ENCODE assay signal across 8 cellular contexts in the genomic region with DNA sequence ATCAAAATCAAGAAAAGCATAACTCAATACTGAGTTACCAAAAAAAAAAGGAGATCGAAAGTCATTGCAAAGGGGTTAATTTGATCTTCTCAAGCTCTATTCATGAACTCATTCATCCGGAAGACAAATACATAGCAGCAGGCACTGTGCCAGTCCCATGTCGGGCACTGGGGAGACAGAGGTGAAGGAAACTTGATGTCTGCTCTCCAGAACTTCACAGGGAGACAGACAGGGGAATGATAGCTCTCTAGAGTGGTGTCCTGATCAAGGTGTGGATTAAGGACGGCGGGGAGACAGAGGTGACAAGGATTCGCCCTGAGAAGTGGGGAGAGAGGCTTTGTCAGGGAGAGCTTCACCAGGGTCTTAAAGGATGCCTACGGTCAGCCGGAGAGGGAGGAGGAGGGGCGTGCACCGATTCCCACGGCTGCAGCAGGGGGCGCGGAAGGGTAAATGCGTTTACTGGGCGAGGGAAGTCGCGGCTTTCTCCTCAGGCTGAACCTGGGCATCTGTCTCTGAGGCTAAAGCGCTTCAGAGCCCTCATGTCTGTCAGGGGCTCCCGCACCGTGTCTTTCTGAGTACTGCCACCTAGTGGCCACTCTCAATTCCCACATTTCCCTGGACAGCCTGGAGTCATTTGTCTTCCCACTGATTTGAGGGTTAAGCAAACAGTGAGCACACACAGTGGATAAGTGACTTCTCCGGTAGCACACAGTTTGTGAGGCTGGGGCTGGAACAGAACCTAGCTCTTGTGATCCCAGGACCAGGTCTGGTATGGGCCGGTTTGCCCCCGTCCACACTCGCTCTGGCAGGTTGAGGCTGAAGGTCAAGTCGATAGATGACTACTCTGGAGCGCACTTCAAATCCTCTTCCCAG.
DNase-seq lines count a peak whose midpoint lies in the region; ATAC-seq and TF ChIP-seq lines count a peak whose summit lies in the region.

No MANE protein-coding gene starts in this region.

- no peaks in the 10 kb centered on the region for H4K20me1 ChIP-seq in Karpas-422 (ENCODE audit: insufficient read depth, low read depth, low read length)

- H3K36me3 ChIP-seq in Caco-2 (ENCODE audit: control insufficient read depth, insufficient read depth, low read length) (no peaks in the 10 kb centered on the region), Karpas-422 (ENCODE audit: insufficient read depth, low read length) (no peaks in the 10 kb centered on the region), Peyer's patch (no peaks in the 10 kb centered on the region), neuronal stem cell (replicated peaks in 1 of 2; ENCODE audit: control insufficient read depth in 2 of 2, insufficient read depth in 2 of 2, low read length in 2 of 2) (no peaks in the 10 kb centered on the region), stomach smooth muscle (ENCODE audit: control insufficient read depth in 2 of 2, insufficient read depth in 2 of 2, low read length in 2 of 2) (no peaks in the 10 kb centered on the region)

- H2BK15ac ChIP-seq in neuronal stem cell (ENCODE audit: low read length): no peak overlapping the region

- POLR2A ChIA-PET in Caco-2 (lab: Charles Lee): interaction anchor here (0.5 kb wide), 1 partner anchor 84 kb away, joined by 3 read pairs; no protein-coding TSS in a partner anchor

- peak overlapping the region; percentile 50 for H3K27ac Mint-ChIP-seq in Caco-2 (ENCODE audit: unreplicated experiment)

- peak overlapping the region; percentile 39 for H3K9ac ChIP-seq in Karpas-422 (ENCODE audit: low read length)
- no peak overlapping the region for H3K9ac ChIP-seq in neuronal stem cell (ENCODE audit: low read depth, low read length, poor library complexity)
- peak overlapping the region; percentile 37 to 62 for H3K9ac ChIP-seq in stomach smooth muscle (ENCODE audit: low read length in 2 of 2)

- H3K9me3 ChIP-seq in Caco-2 (no peaks in the 10 kb centered on the region), Karpas-422 (ENCODE audit: low read length) (no peaks in the 10 kb centered on the region), Peyer's patch (no peaks in the 10 kb centered on the region), neuronal stem cell (replicated peaks in 1 of 2; ENCODE audit: control insufficient read depth in 2 of 2, insufficient read depth in 1 of 2, low read depth in 1 of 2, low read length in 2 of 2) (no peaks in the 10 kb centered on the region), stomach smooth muscle (ENCODE audit: control insufficient read depth in 2 of 2, low read length in 2 of 2) (no peaks in the 10 kb centered on the region)

- H2BK12ac ChIP-seq in neuronal stem cell (ENCODE audit: low read length): no peak overlapping the region

- no peak for TF ChIP-seq POLR2A in Peyer's patch (IDR thresholded peaks at IDR 0.05)

- peak; percentile 77 for ATAC-seq in GM21423 (IDR thresholded peaks at IDR 0.05; ENCODE audit: unreplicated experiment)

- H3K27ac ChIP-seq in Karpas-422 (ENCODE audit: low read length): no peak overlapping the region
- H3K27ac ChIP-seq in Peyer's patch: peak overlapping the region in 1 of 4 donors; percentile 7
- no peak overlapping the region for H3K27ac ChIP-seq in neuronal stem cell (replicated peaks; ENCODE audit: low read length)
- H3K27ac ChIP-seq in stomach smooth muscle (ENCODE audit: low read length): no peak overlapping the region

- no peak overlapping the region for H2BK120ac ChIP-seq in neuronal stem cell (ENCODE audit: low read depth, low read length)

- no peak overlapping the region for H3K4me3 ChIP-seq in Caco-2 (ENCODE audit: low read depth, low read length)
- peak overlapping the region; percentile 48; the same call in 1 of the 2 replicates for H3K4me3 ChIP-seq in Karpas-422 (ENCODE audit: low read length)
- H3K4me3 ChIP-seq in Peyer's patch: peak overlapping the region; percentile 25 to 50 (median 30)
- peak overlapping the region in 1 of 2 donors; percentile 28 for H3K4me3 ChIP-seq in neuronal stem cell (ENCODE audit: low read length in 2 of 2)
- peak overlapping the region; percentile 72 to 76 for H3K4me3 ChIP-seq in stomach smooth muscle (ENCODE audit: low read length in 2 of 2)

- no peaks in the 10 kb centered on the region for H3K27me3 ChIP-seq in Caco-2 (replicated peaks; ENCODE audit: control insufficient read depth, insufficient read depth, low read length)
- no peaks in the 10 kb centered on the region for H3K27me3 ChIP-seq in Karpas-422 (ENCODE audit: low read length)
- H3K27me3 ChIP-seq in Peyer's patch: no peaks in the 10 kb centered on the region
- H3K27me3 ChIP-seq in neuronal stem cell (ENCODE audit: control insufficient read depth in 3 of 3, insufficient read depth in 3 of 3, low read depth in 1 of 3, low read length in 3 of 3): peaks cover 0 to 12% (median 0%) of the 10 kb centered on the region in 3 experiments
- H3K27me3 ChIP-seq in stomach smooth muscle (ENCODE audit: control insufficient read depth in 1 of 2, insufficient read depth in 2 of 2, low read length in 2 of 2): no peaks in the 10 kb centered on the region

- H2AK5ac ChIP-seq in neuronal stem cell (ENCODE audit: low read depth, low read length): no peak overlapping the region

- peak; percentile 75 to 81 for DNase-seq in Caco-2
- DNase-seq in Karpas-422: peak; percentile 88
- peak; percentile 60 to 89 (median 61) for DNase-seq in Peyer's patch
- peak; percentile 39 to 53 for DNase-seq in activated T-helper 1 cell treated with anti-CD3 and anti-CD28 coated beads, Interleukin-2, amount 50 U/mL, for 16 hours (ENCODE audit: low read depth in 1 of 2, low spot score in 1 of 2)
- peak; percentile 75 for DNase-seq in fibroblast of the conjunctiva (ENCODE audit: low read depth)
- peak; percentile 87 for DNase-seq in neuronal stem cell (ENCODE audit: low spot score)

- no peaks in the 10 kb centered on the region for H3K27me3 Mint-ChIP-seq in Caco-2 (ENCODE audit: insufficient read depth, unreplicated experiment)

- H3K4me1 Mint-ChIP-seq in Caco-2 (ENCODE audit: low read depth, unreplicated experiment): peaks cover 34% of the 10 kb centered on the region

- no peak overlapping the region for H2BK5ac ChIP-seq in neuronal stem cell (ENCODE audit: low read length)

- H3K4me1 ChIP-seq in Caco-2 (peaks cover 22% of the 10 kb centered on the region), Karpas-422 (ENCODE audit: low read length) (peaks cover 12% of the 10 kb centered on the region), Peyer's patch (peaks cover 0 to 9% (median 0%) of the 10 kb centered on the region in 4 donors), neuronal stem cell (ENCODE audit: control insufficient read depth in 2 of 2, insufficient read depth in 1 of 2, low read depth in 1 of 2, low read length in 2 of 2) (peaks cover 2 to 4% of the 10 kb centered on the region in 2 donors), stomach smooth muscle (ENCODE audit: control insufficient read depth, insufficient read depth, low read length) (peaks cover 8% of the 10 kb centered on the region)

- no peak overlapping the region for H3K4ac ChIP-seq in neuronal stem cell (ENCODE audit: low read length)

- CTCF ChIA-PET in Caco-2 (lab: Charles Lee): interaction anchor here (0.5 to 1.2 kb wide), 5 partner anchors 152 to 224 kb away, joined by 3 to 6 read pairs (median 3); a partner anchor contains a TSS

- no peaks in the 10 kb centered on the region for H3K79me1 ChIP-seq in neuronal stem cell (ENCODE audit: low read depth, low read length)

- no peak overlapping the region for H4K91ac ChIP-seq in neuronal stem cell (ENCODE audit: low read depth, low read length, poor library complexity)

- peak; percentile 51 to 57 for TF ChIP-seq CTCF in Caco-2 (IDR thresholded peaks at IDR 0.05; ENCODE audit: insufficient read depth in 1 of 2, low read depth in 1 of 2, low read length in 1 of 2, severe bottlenecking in 1 of 2, unreplicated experiment in 1 of 2)
- peak; percentile 72 to 91 (median 76) for TF ChIP-seq CTCF in Peyer's patch (IDR thresholded peaks at IDR 0.05)

- H3K36me3 Mint-ChIP-seq in Caco-2 (ENCODE audit: insufficient read depth, unreplicated experiment): peaks cover 6% of the 10 kb centered on the region

- peak overlapping the region; percentile 41 for H3K14ac ChIP-seq in neuronal stem cell (ENCODE audit: low read length)

- no peak overlapping the region for H3K23ac ChIP-seq in neuronal stem cell (ENCODE audit: low read depth, low read length, poor library complexity)

- H3K4me2 ChIP-seq in Karpas-422 (ENCODE audit: low read depth, low read length, poor library complexity, severe bottlenecking) (peak overlapping the region; percentile 48), neuronal stem cell (ENCODE audit: insufficient read depth, low read length, poor library complexity, severe bottlenecking) (peak overlapping the region; percentile 60)

- peak overlapping the region; percentile 55 for H3K4me3 Mint-ChIP-seq in Caco-2 (ENCODE audit: unreplicated experiment)

- H3K9me2 ChIP-seq in Karpas-422 (replicated peaks; ENCODE audit: insufficient read depth, low read length): no peaks in the 10 kb centered on the region

- no peaks in the 10 kb centered on the region for H3K79me2 ChIP-seq in Karpas-422 (ENCODE audit: low read length)

- intact Hi-C loops in Caco-2 (cut with micrococcal nuclease; ENCODE audit: unreplicated experiment): loop anchor here (1.0 to 10.0 kb wide), 2 partner anchors 136 to 246 kb away; no protein-coding TSS in a partner anchor

- peak overlapping the region; percentile 92 for H3K18ac ChIP-seq in neuronal stem cell (ENCODE audit: low read length)

- H3K9me3 Mint-ChIP-seq in Caco-2 (ENCODE audit: unreplicated experiment): peaks cover 16% of the 10 kb centered on the region

- no CpG with 5 or more reads among the region's 26 CpGs for WGBS in neuronal stem cell (ENCODE audit: extremely low coverage in 2 of 2, insufficient read length in 2 of 2, insufficient replicate concordance in 1 of 2), 2 donors

- BruUV-seq in Caco-2 (replicated peaks; lab: Mats Ljungman, UMichigan): no TSS peak

- H2AFZ ChIP-seq in Karpas-422 (ENCODE audit: low read length): peak overlapping the region; percentile 11; the same call in 1 of the 2 replicates
- peak overlapping the region; percentile 89 for H2AFZ ChIP-seq in neuronal stem cell (ENCODE audit: low read length)

- no peak overlapping the region for H4K8ac ChIP-seq in neuronal stem cell (ENCODE audit: low read depth, low read length)
